ENCODE assay signal across 24 cellular contexts in genomic region chr11:69538840-69539239, GRCh38. TPM values are rescaled to one million over a fixed set of nuclear protein-coding genes. Genes with fewer than 3 reads are reported as not detected.
DNase-seq lines count a peak whose midpoint lies in the region; ATAC-seq, FAIRE-seq and TF ChIP-seq lines count a peak whose summit lies in the region.
"Had no signal": no experiment of that assay in that cellular context is flagged by ENCODE, and none has a peak within 500 bp of the region (broad histone marks: within the 10 kb centered on the region; RNA-seq: fewer than 3 reads in every experiment).

No MANE protein-coding gene starts in this region.

- no peak for FAIRE-seq in RCC 7860 (lab: Jason Lieb, UNC)
- FAIRE-seq: islet of Langerhans, TTC549 had no signal

- H3K27ac ChIP-seq in left lung: peak overlapping the region in 1 of 2 donors; percentile 77
- H3K27ac ChIP-seq in thyroid gland: peak overlapping the region; percentile 63 to 88 (median 69)
- H3K27ac ChIP-seq: cardiac muscle cell, foreskin keratinocyte, KMS-11 had no signal

- peak; percentile 9 for ATAC-seq in left lung
- ATAC-seq: foreskin keratinocyte, HCT116 had no signal

- intact Hi-C loops in left lung (cut with DNase I) (no loop called here), thyroid gland (cut with DNase I) (loop anchor here (10.0 kb wide), 2 partner anchors 74 to 96 kb away; no protein-coding TSS in a partner anchor)

- H3K36me3 ChIP-seq in MG63 (no peaks in the 10 kb centered on the region), left lung (no peaks in the 10 kb centered on the region), thyroid gland (no peaks in the 10 kb centered on the region)
- H3K36me3 ChIP-seq: cardiac muscle cell had no signal

- DNase-seq in MG63 (peak; percentile 20), dermis blood vessel endothelial cell (peak; percentile 20), left lung (no peak), thyroid gland (peak; percentile 83 to 84), RCC 7860 (ENCODE audit: low spot score) (no peak), NCI-H2196 treated with DMSO at 0.1 percent for 48 hours (lab: John Stamatoyannopoulos, UW; ENCODE audit: unreplicated experiment) (no peak), NCI-H187 (lab: John Stamatoyannopoulos, UW) (no peak)
- DNase-seq: activated CD8-positive, alpha-beta memory T cell treated with anti-CD3 and anti-CD28 coated beads for 24 hours; activated naive CD4-positive, alpha-beta T cell treated with anti-CD3 and anti-CD28 coated beads for 36 hours; activated T-cell treated with anti-CD3 and anti-CD28 coated beads, Interleukin-2, amount 50 U/mL, for 24 hours; effector CD4-positive, alpha-beta T cell; foreskin keratinocyte; GF-D8; hippocampal formation; mesenchymal stem cell; naive B cell; NCI-H1694; stimulated activated CD4-positive, alpha-beta T cell treated with anti-CD3 and anti-CD28 coated beads, Interleukin-15, amount 100 ng/mL, for 24 hours had no signal

- no peak for TF ChIP-seq CTCF in left lung (IDR thresholded peaks at IDR 0.05)
- no peak for TF ChIP-seq CTCF in thyroid gland (IDR thresholded peaks at IDR 0.05)

- H3K27me3 ChIP-seq in MG63 (no peaks in the 10 kb centered on the region), left lung (no peaks in the 10 kb centered on the region), thyroid gland (no peaks in the 10 kb centered on the region)
- H3K27me3 ChIP-seq: cardiac muscle cell, foreskin keratinocyte had no signal

- WGBS in thyroid gland, 2 donors: 84 to 88% methylated on average over 6 to 8 of the region's 8 CpGs

- H3K4me3 ChIP-seq in MG63 (no peak overlapping the region), left lung (no peak overlapping the region), thyroid gland (replicated peaks in 1 of 3) (no peak overlapping the region)
- H3K4me3 ChIP-seq: cardiac muscle cell had no signal

- H3K4me1 ChIP-seq in left lung (peaks cover 12 to 27% of the 10 kb centered on the region in 2 donors), thyroid gland (peaks cover 28 to 43% of the 10 kb centered on the region in 2 donors)
- H3K4me1 ChIP-seq: foreskin keratinocyte had no signal

- no peak for TF ChIP-seq POLR2A in thyroid gland (IDR thresholded peaks at IDR 0.05)

- H3K9me3 ChIP-seq in MG63 (no peaks in the 10 kb centered on the region), left lung (no peaks in the 10 kb centered on the region), thyroid gland (no peaks in the 10 kb centered on the region)

RNA-seq across cellular contexts. Expression of gene LINC01488, which starts 57.4 kb away (rescaled TPM):
- total RNA-seq in MG63 (2014; rRNA removed; shearing (Covaris generic); ENCODE audit: low replicate concordance): not detected in 2 replicates
- total RNA-seq in dermis blood vessel endothelial cell (not detected in 2 replicates), left lung (not detected), thyroid gland (not detected)
- total RNA-seq: activated naive CD4-positive, alpha-beta T cell treated with anti-CD3 and anti-CD28 coated beads for 36 hours; CD8-positive, alpha-beta memory T cell; foreskin keratinocyte had no signal

Comparison
In these comparisons a context has a peak if more than half of its experiments do, and no peak if none do; other contexts are left out.
1. DNase-seq: peak in MG63 (single experiment), dermis blood vessel endothelial cell (single experiment) and thyroid gland (2 of 2); none in left lung (0 of 2), RCC 7860 (single experiment), NCI-H2196 treated with DMSO at 0.1 percent for 48 hours (single experiment) and NCI-H187 (0 of 2).